In the genomic region with DNA sequence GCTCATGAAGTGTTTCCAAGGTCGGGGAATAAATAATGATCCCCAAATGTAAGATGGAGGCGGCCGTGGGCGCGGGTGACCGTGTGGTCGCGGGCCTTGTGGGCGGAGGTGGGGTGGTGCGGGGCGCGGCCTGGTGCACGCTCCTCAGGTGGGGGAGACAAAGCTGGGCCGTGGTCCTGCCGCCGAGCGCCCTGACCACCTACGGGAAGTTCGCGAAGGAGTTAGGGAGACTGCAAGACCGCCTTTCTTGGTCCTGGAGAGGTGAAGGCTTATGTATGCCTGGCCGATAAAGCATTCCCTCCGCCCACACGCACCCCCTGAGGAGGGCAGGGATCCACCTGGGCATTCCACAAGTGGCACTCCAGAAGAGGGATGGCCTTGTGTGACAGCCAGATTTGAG, we compare ENCODE assay signal across 8 cellular contexts. TPM values are rescaled to one million over a fixed set of nuclear protein-coding genes. Genes with fewer than 3 reads are reported as not detected.
DNase-seq lines count a peak whose midpoint lies in the region; ATAC-seq lines count a peak whose summit lies in the region.

No MANE protein-coding gene starts in this region.

- ATAC-seq in HG02763 (IDR thresholded peaks at IDR 0.05; ENCODE audit: unreplicated experiment) = no peak

- no peaks in the 10 kb centered on the region for H3K36me3 Mint-ChIP-seq in activated naive CD8-positive, alpha-beta T cell treated with anti-CD3 and anti-CD28 coated beads for 36 hours
- H3K36me3 Mint-ChIP-seq in immature natural killer cell = no peaks in the 10 kb centered on the region

- H3K27me3 Mint-ChIP-seq in activated naive CD8-positive, alpha-beta T cell treated with anti-CD3 and anti-CD28 coated beads for 36 hours = peaks cover 9% of the 10 kb centered on the region
- H3K27me3 Mint-ChIP-seq in immature natural killer cell (ENCODE audit: low read depth in 3 of 3) = peaks cover 2 to 24% (median 16%) of the 10 kb centered on the region in 3 donors

- H3K9me3 Mint-ChIP-seq in activated naive CD8-positive, alpha-beta T cell treated with anti-CD3 and anti-CD28 coated beads for 36 hours = no peaks in the 10 kb centered on the region
- H3K9me3 Mint-ChIP-seq in immature natural killer cell = no peaks in the 10 kb centered on the region

- H3K4me3 Mint-ChIP-seq in activated naive CD8-positive, alpha-beta T cell treated with anti-CD3 and anti-CD28 coated beads for 36 hours = peak overlapping the region; percentile 83
- H3K4me3 Mint-ChIP-seq in immature natural killer cell = peak overlapping the region; percentile 88 to 93 (median 92)

- H3K4me1 Mint-ChIP-seq in activated naive CD8-positive, alpha-beta T cell treated with anti-CD3 and anti-CD28 coated beads for 36 hours = peaks cover 4% of the 10 kb centered on the region
- peaks cover 9 to 11% of the 10 kb centered on the region in 2 donors for H3K4me1 Mint-ChIP-seq in immature natural killer cell

- H3K27ac Mint-ChIP-seq in activated naive CD8-positive, alpha-beta T cell treated with anti-CD3 and anti-CD28 coated beads for 36 hours = no peak overlapping the region
- peak overlapping the region in 1 of 6 donors; percentile 40 for H3K27ac Mint-ChIP-seq in immature natural killer cell

- peak overlapping the region; percentile 97 for H3K27ac ChIP-seq in substantia nigra (ENCODE audit: low read depth, low read length, poor library complexity, severe bottlenecking)

- DNase-seq in NCI-H82 (lab: John Stamatoyannopoulos, UW) (peak; percentile 33), NCI-H82 treated with DMSO at 0.1 percent for 48 hours (lab: John Stamatoyannopoulos, UW; ENCODE audit: unreplicated experiment) (no peak), immature natural killer cell (no peak), substantia nigra (lab: John Stamatoyannopoulos, UW) (peak in 1 of 49 donors; percentile 36), NCI-H1436 (lab: John Stamatoyannopoulos, UW) (no peak), nucleus accumbens (lab: John Stamatoyannopoulos, UW) (no peak)
- DNase-seq in activated naive CD8-positive, alpha-beta T cell treated with anti-CD3 and anti-CD28 coated beads for 36 hours = no peak

RNA-seq across cellular contexts. Expression of a gene that starts 1.6 kb away (rescaled TPM):
- 1 to 10 TPM; 2.2 to 2.3 TPM for total RNA-seq in activated naive CD8-positive, alpha-beta T cell treated with anti-CD3 and anti-CD28 coated beads for 36 hours
- 10 to 100 TPM in 1 of 3 donors, 1 to 10 TPM in 2; 7.1 to 11.0 (median 7.2) TPM for polyA plus RNA-seq in immature natural killer cell
